19 cellular contexts compared by ENCODE assay signal in the genomic region with DNA sequence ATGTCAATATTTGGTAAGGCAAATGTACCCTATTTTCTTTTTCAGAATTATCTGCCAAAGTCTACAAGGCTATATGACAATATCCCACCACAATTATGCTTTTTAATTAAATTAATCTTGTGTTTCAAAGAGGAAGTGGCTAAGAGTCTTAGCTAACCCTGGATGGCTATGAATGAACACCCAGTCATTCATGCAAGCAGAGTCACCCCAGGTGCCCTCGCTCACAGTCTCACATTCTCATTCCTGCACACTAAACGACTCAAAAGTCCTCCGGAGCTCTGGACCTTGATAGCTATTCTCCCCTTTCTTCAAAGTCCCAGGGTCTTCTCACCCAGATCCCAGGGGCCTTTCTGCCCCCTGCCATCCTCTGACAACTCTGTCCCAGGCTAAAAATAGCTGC. TPM values are rescaled to one million over a fixed set of nuclear protein-coding genes. Genes with fewer than 3 reads are reported as not detected.
DNase-seq lines count a peak whose midpoint lies in the region; ATAC-seq and TF ChIP-seq lines count a peak whose summit lies in the region.
"Had no signal": no experiment of that assay in that cellular context is flagged by ENCODE, and none has a peak within 500 bp of the region (broad histone marks: within the 10 kb centered on the region; RNA-seq: fewer than 3 reads in every experiment).

No MANE protein-coding gene starts in this region.

- no peaks in the 10 kb centered on the region for H4K20me1 ChIP-seq in BLaER1 treated with 17β-estradiol and CSF1 and Interleukin-3, amounts not matched to agents 10 nM and 100 nM
- H4K20me1 ChIP-seq in mammary epithelial cell (ENCODE audit: insufficient read depth, low read length): no peaks in the 10 kb centered on the region

- H3K27ac ChIP-seq in BLaER1 treated with 17β-estradiol and CSF1 and Interleukin-3, amounts not matched to agents 10 nM and 100 nM: peak overlapping the region in 8 of 11 experiments; percentile 25 to 67 (median 49); a peak in 14 of 22 replicates
- H3K27ac ChIP-seq in mammary epithelial cell (ENCODE audit: insufficient read depth, low read depth, low read length) (peak overlapping the region; percentile 88), mesenchymal stem cell (ENCODE audit: low read length, poor library complexity, severe bottlenecking) (peak overlapping the region; percentile 99), uterus (no peak overlapping the region)

- H3K4me3 ChIP-seq in BLaER1 treated with 17β-estradiol and CSF1 and Interleukin-3, amounts not matched to agents 10 nM and 100 nM: 0 out of 20 replicates have a peak overlapping the region, but pooled peaks of 2 of the 10 experiments have one; percentile 5 to 37
- H3K4me3 ChIP-seq in mammary epithelial cell (replicated peaks in 1 of 3; ENCODE audit: insufficient read depth in 1 of 3, low read depth in 2 of 3, low read length in 3 of 3) (no peak overlapping the region), mesenchymal stem cell (ENCODE audit: insufficient read depth in 1 of 2, low read depth in 1 of 2, low read length in 2 of 2) (no peak overlapping the region), uterus (no peak overlapping the region)
- H3K4me3 ChIP-seq: mucosa of descending colon had no signal

- TF ChIP-seq POLR2A in uterus (IDR thresholded peaks at IDR 0.05): no peak

- H2AK5ac ChIP-seq in mesenchymal stem cell (ENCODE audit: low read length, severe bottlenecking): peak overlapping the region; percentile 100

- 0 out of 22 replicates have a peak, but pooled peaks cover 0 to 4% (median 0%) of the 10 kb centered on the region in 11 experiments for H3K27me3 ChIP-seq in BLaER1 treated with 17β-estradiol and CSF1 and Interleukin-3, amounts not matched to agents 10 nM and 100 nM
- H3K27me3 ChIP-seq in mammary epithelial cell (ENCODE audit: insufficient read depth, low read length) (no peaks in the 10 kb centered on the region), mesenchymal stem cell (ENCODE audit: control insufficient read depth in 1 of 2, insufficient read depth in 1 of 2, low read length in 2 of 2) (no peaks in the 10 kb centered on the region), uterus (no peaks in the 10 kb centered on the region)

- peaks cover 56 to 67% (median 58%) of the 10 kb centered on the region in 10 experiments for H3K4me1 ChIP-seq in BLaER1 treated with 17β-estradiol and CSF1 and Interleukin-3, amounts not matched to agents 10 nM and 100 nM
- H3K4me1 ChIP-seq in mammary epithelial cell (ENCODE audit: insufficient read depth, low read length) (peaks cover 94% of the 10 kb centered on the region), mesenchymal stem cell (ENCODE audit: control insufficient read depth, insufficient read depth, low read depth, low read length) (peaks cover 30% of the 10 kb centered on the region), uterus (no peaks in the 10 kb centered on the region)

- H3K9ac ChIP-seq in BLaER1 treated with 17β-estradiol and CSF1 and Interleukin-3, amounts not matched to agents 10 nM and 100 nM: peak overlapping the region in 3 of 11 experiments; percentile 7 to 50 (median 8); a peak in 4 of 22 replicates
- H3K9ac ChIP-seq in mammary epithelial cell (ENCODE audit: insufficient read depth, low read length) (no peak overlapping the region), mesenchymal stem cell (ENCODE audit: low read length) (no peak overlapping the region)

- H2AFZ ChIP-seq in mammary epithelial cell (ENCODE audit: low read depth, low read length) (no peak overlapping the region), mesenchymal stem cell (ENCODE audit: low read depth, low read length) (no peak overlapping the region)

- peak overlapping the region; percentile 47 to 90 (median 79) for H3K4me2 ChIP-seq in BLaER1 treated with 17β-estradiol and CSF1 and Interleukin-3, amounts not matched to agents 10 nM and 100 nM
- H3K4me2 ChIP-seq in mammary epithelial cell (ENCODE audit: insufficient read depth, low read depth, low read length) (peak overlapping the region; percentile 53), mesenchymal stem cell (ENCODE audit: low read length, poor library complexity, severe bottlenecking) (peak overlapping the region; percentile 15)

- H2BK15ac ChIP-seq in mesenchymal stem cell (ENCODE audit: low read depth, poor library complexity, severe bottlenecking): no peak overlapping the region

- H4K8ac ChIP-seq in mesenchymal stem cell (ENCODE audit: low read length): no peak overlapping the region

- no peak for ATAC-seq in HG03378 (IDR thresholded peaks at IDR 0.05; ENCODE audit: unreplicated experiment)
- ATAC-seq: left cardiac atrium; mucosa of descending colon; stimulated activated memory B cell treated with anti-CD40 and anti-IgM and Interleukin-4, amounts not matched to agents 10 μg/mL and 1 μg/mL and 100 μg/mL, for 72 hours had no signal

- no peak overlapping the region for H2BK12ac ChIP-seq in mesenchymal stem cell (ENCODE audit: low read length in 2 of 2)

- no peak overlapping the region for H3K14ac ChIP-seq in mesenchymal stem cell (ENCODE audit: low read length in 2 of 2)

- no peak overlapping the region for H3K4ac ChIP-seq in mesenchymal stem cell (ENCODE audit: low read depth in 1 of 2, low read length in 2 of 2)

- H3K79me1 ChIP-seq in mesenchymal stem cell (replicated peaks; ENCODE audit: low read length, poor library complexity, severe bottlenecking): no peaks in the 10 kb centered on the region

- DNase-seq in HT1080 (ENCODE audit: low read depth) (peak; percentile 61), mammary epithelial cell (no peak), mesenchymal stem cell (no peak), uterus (no peak), HK-2 (ENCODE audit: unreplicated experiment) (no peak), OCI-M1 (lab: John Stamatoyannopoulos, UW) (no peak)
- DNase-seq: activated CD4-positive, alpha-beta memory T cell treated with anti-CD3 and anti-CD28 coated beads, Interleukin-2, amount 10 ng/mL, durations not matched to agents 7 days and 5 days; activated naive CD4-positive, alpha-beta T cell treated with anti-CD3 and anti-CD28 coated beads for 36 hours; activated T-cell treated with anti-CD3 and anti-CD28 coated beads, Interleukin-2, amount 50 U/mL, for 24 hours; hippocampal formation; Karpas-422; left cardiac atrium; mucosa of descending colon; Right ventricle myocardium superior; stimulated activated CD4-positive, alpha-beta T cell treated with anti-CD3 and anti-CD28 coated beads, Interleukin-15, amount 100 ng/mL, for 24 hours had no signal

- dilution Hi-C loops in mammary epithelial cell (cut with HindIII; ENCODE audit: low sequenced_read_pairs): no loop called here

- BruUV-seq in mammary epithelial cell (replicated peaks; lab: Mats Ljungman, UMichigan): no TSS peak

- H3K9me3 ChIP-seq in BLaER1 treated with 17β-estradiol and CSF1 and Interleukin-3, amounts not matched to agents 10 nM and 100 nM (replicated peaks in 1 of 11): no peaks in the 10 kb centered on the region
- H3K9me3 ChIP-seq in mammary epithelial cell (replicated peaks; ENCODE audit: insufficient read depth, low read length) (no peaks in the 10 kb centered on the region), mesenchymal stem cell (ENCODE audit: control insufficient read depth, low read length) (no peaks in the 10 kb centered on the region), uterus (no peaks in the 10 kb centered on the region)
- H3K9me3 ChIP-seq: mucosa of descending colon had no signal

- H2BK120ac ChIP-seq in mesenchymal stem cell (ENCODE audit: low read depth, low read length): peak overlapping the region; percentile 35

- no peak overlapping the region for H2BK5ac ChIP-seq in mesenchymal stem cell (ENCODE audit: low read depth, low read length, poor library complexity, severe bottlenecking)

- in situ Hi-C loops in mammary epithelial cell (cut with MboI; ENCODE audit: low sequenced_read_pairs in 2 of 2): no loop called here

- H3K36me3 ChIP-seq in BLaER1 treated with 17β-estradiol and CSF1 and Interleukin-3, amounts not matched to agents 10 nM and 100 nM: no peaks in the 10 kb centered on the region
- no peaks in the 10 kb centered on the region for H3K36me3 ChIP-seq in mammary epithelial cell (ENCODE audit: insufficient read depth, low read length)
- H3K36me3 ChIP-seq in mesenchymal stem cell (ENCODE audit: control insufficient read depth in 1 of 2, insufficient read depth in 2 of 2, low read depth in 1 of 2, low read length in 2 of 2): no peaks in the 10 kb centered on the region
- no peaks in the 10 kb centered on the region for H3K36me3 ChIP-seq in uterus

- H4K91ac ChIP-seq in mesenchymal stem cell (ENCODE audit: low read length): no peak overlapping the region

- WGBS in mammary epithelial cell (ENCODE audit: low coverage, missing lambda C conversion rate): 13% methylated on average over 3 of the region's 3 CpGs
- WGBS in mesenchymal stem cell: 86% methylated on average over 3 of the region's 3 CpGs

- no peak overlapping the region for H3K18ac ChIP-seq in mesenchymal stem cell (ENCODE audit: low read depth in 1 of 2, low read length in 2 of 2)

- no peaks in the 10 kb centered on the region for H3K79me2 ChIP-seq in mammary epithelial cell (ENCODE audit: insufficient read depth, low read length)

- H3K23ac ChIP-seq in mesenchymal stem cell (ENCODE audit: low read length in 2 of 2): no peak overlapping the region

- no peak for TF ChIP-seq CTCF in mammary epithelial cell (conservative IDR thresholded peaks at IDR 0.05 in 1 of 2, IDR thresholded peaks at IDR 0.05 in 1 of 2; ENCODE audit: extremely low read depth in 1 of 2, insufficient read depth in 1 of 2, low read depth in 1 of 2, low read length in 2 of 2)
- TF ChIP-seq CTCF in uterus (IDR thresholded peaks at IDR 0.05): no peak

- intact Hi-C loops in mammary epithelial cell (cut with micrococcal nuclease) (no loop called here), uterus (cut with DNase I; ENCODE audit: low total_unique reads) (no loop called here)

- CTCF ChIA-PET in mammary epithelial cell (lab: Charles Lee; ENCODE audit: low non-redundant PET): no interaction called here

RNA-seq across cellular contexts. Expression of gene MRPL19, which starts 42.1 kb away (rescaled TPM):
- 80.5 and 119 TPM in 2 replicates for total RNA-seq in HT1080 (2014; rRNA removed; shearing (Covaris generic))
- 67.1 and 67.8 TPM in 2 replicates for polyA plus RNA-seq in HT1080 (2015; cell fraction: cytosol; rRNA removed)
- 39.2 and 41.4 TPM in 2 replicates for polyA plus RNA-seq in HT1080 (2015; cell fraction: nucleus; rRNA removed)
- total RNA-seq in mammary epithelial cell: 10 to 100 TPM; 30.3 to 59.4 TPM
- 26.0 TPM for polyA plus RNA-seq in mammary epithelial cell
- 9.3 TPM for polyA minus RNA-seq in mammary epithelial cell
- 32.6 TPM for polyA plus RNA-seq in mesenchymal stem cell (2013, experiment 1 of 2)
- 32.9 TPM for polyA plus RNA-seq in mesenchymal stem cell (2013, experiment 2 of 2)
- 10 to 100 TPM; 27.9 to 64.0 (median 45.8) TPM for total RNA-seq in uterus

RNA-seq across cellular contexts. Expression of gene EVA1A, which starts 43.7 kb away (rescaled TPM):
- total RNA-seq in HT1080 (2014; rRNA removed; shearing (Covaris generic)): 142 and 177 TPM in 2 replicates
- 83.5 and 95.7 TPM in 2 replicates for polyA plus RNA-seq in HT1080 (2015; cell fraction: cytosol; rRNA removed)
- 39.2 and 48.2 TPM in 2 replicates for polyA plus RNA-seq in HT1080 (2015; cell fraction: nucleus; rRNA removed)
- total RNA-seq in mammary epithelial cell: 10 to 100 TPM; 19.2 to 28.7 TPM
- polyA plus RNA-seq in mammary epithelial cell: 28.0 TPM
- 37.7 TPM for polyA minus RNA-seq in mammary epithelial cell
- polyA plus RNA-seq in mesenchymal stem cell (2013, experiment 1 of 2): 27.8 TPM
- 27.9 TPM for polyA plus RNA-seq in mesenchymal stem cell (2013, experiment 2 of 2)
- total RNA-seq in uterus: 10 to 100 TPM in 1 of 4 donors, 1 to 10 TPM in 2, not detected in 1; 1.2 to 22.1 (median 2.3) TPM
- total RNA-seq: activated CD4-positive, alpha-beta memory T cell treated with anti-CD3 and anti-CD28 coated beads, Interleukin-2, amount 10 ng/mL, durations not matched to agents 7 days and 5 days; activated naive CD4-positive, alpha-beta T cell treated with anti-CD3 and anti-CD28 coated beads for 36 hours; T-helper 1 cell treated with Interleukin-12 subunit alpha and Interleukin-12 subunit beta and Interleukin-4 antibody, amounts not matched to agents 30 ng/mL and 1 ng/mL, for 36 hours had no signal

Comparison
In these comparisons a context has a peak if more than half of its experiments do, and no peak if none do; other contexts are left out.
1. H3K27ac ChIP-seq: peak in BLaER1 treated with 17β-estradiol and CSF1 and Interleukin-3, amounts not matched to agents 10 nM and 100 nM (8 of 11), mammary epithelial cell (single experiment) and mesenchymal stem cell (single experiment); none in uterus (0 of 2).
2. H3K4me2 ChIP-seq: peak in every context shown above with its lines; median percentile 79 in BLaER1 treated with 17β-estradiol and CSF1 and Interleukin-3, amounts not matched to agents 10 nM and 100 nM; 53 in mammary epithelial cell; 15 in mesenchymal stem cell.